Comparison of ENCODE assay signal across 23 cellular contexts in the genomic region with DNA sequence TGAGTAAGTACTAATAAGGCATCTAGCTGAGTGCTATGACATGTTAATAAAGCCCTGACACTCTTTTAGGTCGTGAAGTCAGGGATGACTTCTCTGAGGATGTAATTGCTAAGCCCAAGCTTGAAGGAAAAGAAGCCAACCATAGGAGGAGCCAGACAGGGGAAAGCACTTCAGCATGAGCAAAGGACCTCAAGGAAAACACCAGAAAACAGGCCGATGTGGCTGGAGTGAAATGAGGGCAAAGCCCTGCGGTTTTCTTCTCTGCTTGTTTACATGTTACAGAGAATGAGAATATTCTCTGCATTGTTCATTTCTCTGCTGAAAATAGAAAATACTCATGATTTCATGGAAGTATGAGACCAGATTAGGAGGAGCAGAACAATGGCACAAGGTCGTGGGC.
"Had no signal": no experiment of that assay in that cellular context is flagged by ENCODE, and none has a peak within 500 bp of the region (broad histone marks: within the 10 kb centered on the region; RNA-seq: fewer than 3 reads in every experiment).

No MANE protein-coding gene starts in this region.

- ATAC-seq: gastrocnemius medialis; heart right ventricle; left lung; lower lobe of right lung; natural killer cell treated with Interleukin-12 subunit alpha and Interleukin-12 subunit beta and Interleukin-15 and Interleukin-18, amount 100 ng/mL, for 72 hours; pancreas; psoas muscle had no signal

- H3K4me1 Mint-ChIP-seq: endodermal cell, memory B cell had no signal

- DNase-seq: effector CD4-positive, alpha-beta T cell; endodermal cell; erythroblast; gastrocnemius medialis; heart right ventricle; hypothalamus; left lung; lower lobe of right lung; nucleus accumbens; pancreas; psoas muscle; retina; sigmoid colon; stimulated activated CD4-positive, alpha-beta T cell treated with anti-CD3 and anti-CD28 coated beads, Interleukin-12 subunit alpha, Interleukin-12 subunit beta, amount 100 ng/mL, for 4 hours; stimulated activated naive CD4-positive, alpha-beta T cell; thyroid gland had no signal

- H3K27ac ChIP-seq: coronary artery, gastrocnemius medialis, heart right ventricle, left lung, lower lobe of right lung, neural progenitor cell, pancreas, psoas muscle, sigmoid colon, skin epidermis, thyroid gland had no signal

- H3K9me3 ChIP-seq: gastrocnemius medialis, lower lobe of right lung, pancreas, psoas muscle, thyroid gland had no signal

- H3K4me3 ChIP-seq: coronary artery, gastrocnemius medialis, heart right ventricle, left lung, lower lobe of right lung, neural progenitor cell, pancreas, psoas muscle, sigmoid colon, skin epidermis, thyroid gland had no signal

- H3K27ac Mint-ChIP-seq: endodermal cell; memory B cell; mesothelial cell of epicardium; natural killer cell treated with Interleukin-12 subunit alpha and Interleukin-12 subunit beta and Interleukin-15 and Interleukin-18, amount 100 ng/mL, for 72 hours; neural progenitor cell; type B pancreatic cell had no signal

- H3K36me3 Mint-ChIP-seq: memory B cell; natural killer cell treated with Interleukin-12 subunit alpha and Interleukin-12 subunit beta and Interleukin-15 and Interleukin-18, amount 100 ng/mL, for 72 hours had no signal

- H3K4me1 ChIP-seq: gastrocnemius medialis, heart right ventricle, left lung, lower lobe of right lung, neural progenitor cell, pancreas, psoas muscle, sigmoid colon, thyroid gland had no signal

- H3K4me3 Mint-ChIP-seq: endodermal cell; memory B cell; mesothelial cell of epicardium; natural killer cell treated with Interleukin-12 subunit alpha and Interleukin-12 subunit beta and Interleukin-15 and Interleukin-18, amount 100 ng/mL, for 72 hours; type B pancreatic cell had no signal

- H3K27me3 Mint-ChIP-seq: memory B cell; natural killer cell treated with Interleukin-12 subunit alpha and Interleukin-12 subunit beta and Interleukin-15 and Interleukin-18, amount 100 ng/mL, for 72 hours had no signal

- H3K36me3 ChIP-seq: gastrocnemius medialis, heart right ventricle, left lung, lower lobe of right lung, neural progenitor cell, pancreas, sigmoid colon, thyroid gland had no signal

- H3K27me3 ChIP-seq: gastrocnemius medialis, heart right ventricle, left lung, neural progenitor cell, pancreas, sigmoid colon, thyroid gland had no signal
